Comparison of ENCODE assay signal across 8 cellular contexts in the genomic region with DNA sequence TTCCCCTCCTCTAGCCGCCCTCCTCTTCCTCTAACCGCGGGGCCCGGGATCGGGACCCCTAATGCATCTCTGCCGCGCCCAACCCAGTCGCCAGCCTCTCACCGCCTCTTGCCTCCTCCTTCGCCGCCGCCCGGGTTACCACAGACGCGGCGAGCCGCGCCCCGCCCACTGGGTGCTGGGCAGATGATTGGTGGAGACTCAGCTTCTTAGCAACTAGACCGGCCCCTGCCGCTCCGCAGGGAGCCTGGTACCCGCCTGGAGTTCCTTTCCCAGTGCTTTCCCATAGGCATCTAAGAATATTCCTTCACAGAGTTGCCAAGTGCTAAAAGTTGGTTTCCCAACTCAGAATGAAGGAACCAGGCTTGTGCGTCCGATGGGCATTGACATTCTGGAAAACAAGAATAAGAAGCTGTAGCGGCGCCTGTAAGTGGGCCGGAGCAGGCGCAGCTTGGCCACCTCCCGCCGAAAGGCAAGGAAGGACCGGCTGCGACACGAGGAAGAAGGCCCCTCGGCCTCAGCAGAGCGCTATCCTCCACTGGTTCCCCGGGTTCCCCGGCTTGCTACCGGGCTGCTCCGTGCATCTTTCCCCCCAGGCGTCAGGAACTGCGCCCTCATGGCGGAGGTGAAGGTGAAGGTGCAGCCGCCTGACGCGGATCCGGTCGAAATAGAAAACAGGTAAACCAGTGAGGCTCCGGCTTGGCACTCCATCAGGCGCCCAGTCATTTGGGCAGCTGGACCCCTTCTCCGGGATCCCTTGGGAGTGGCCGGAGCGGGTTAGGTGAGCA. TPM values are rescaled to one million over a fixed set of nuclear protein-coding genes. Genes with fewer than 3 reads are reported as not detected.
DNase-seq lines count a peak whose midpoint lies in the region; ATAC-seq and TF ChIP-seq lines count a peak whose summit lies in the region.

A gene (minus strand): TSS at position 137 of the 785 bp plus-strand sequence. CDS start 1,672 bp downstream, outside the sequence.
A gene with protein sequence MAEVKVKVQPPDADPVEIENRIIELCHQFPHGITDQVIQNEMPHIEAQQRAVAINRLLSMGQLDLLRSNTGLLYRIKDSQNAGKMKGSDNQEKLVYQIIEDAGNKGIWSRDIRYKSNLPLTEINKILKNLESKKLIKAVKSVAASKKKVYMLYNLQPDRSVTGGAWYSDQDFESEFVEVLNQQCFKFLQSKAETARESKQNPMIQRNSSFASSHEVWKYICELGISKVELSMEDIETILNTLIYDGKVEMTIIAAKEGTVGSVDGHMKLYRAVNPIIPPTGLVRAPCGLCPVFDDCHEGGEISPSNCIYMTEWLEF (plus strand): TSS at position 497 of the 785 bp plus-strand sequence. CDS start 117 bp downstream, at position 614.

- H3K9me3 ChIP-seq in neutrophil, result no peaks in the 10 kb centered on the region

- TF ChIP-seq POLR2A in NB4 (IDR thresholded peaks at IDR 0.05; ENCODE audit: extremely low read depth, insufficient read length), result peak; percentile 73

- peaks cover 6 to 17% of the 10 kb centered on the region in 2 experiments for H3K4me1 ChIP-seq in neutrophil (ENCODE audit: control insufficient read depth in 1 of 2, insufficient read depth in 1 of 2, low read depth in 1 of 2, low read length in 1 of 2)

- ATAC-seq in HG02571 (IDR thresholded peaks at IDR 0.05; ENCODE audit: unreplicated experiment), result peak; percentile 98

- TF ChIP-seq CTCF in GM06990 (IDR thresholded peaks at IDR 0.05; ENCODE audit: insufficient read depth, low read length, poor library complexity, severe bottlenecking), result no peak
- TF ChIP-seq CTCF in NB4 (IDR thresholded peaks at IDR 0.05; ENCODE audit: low read depth, low read length), result no peak
- peak; percentile 14 for TF ChIP-seq CTCF in neutrophil (IDR thresholded peaks at IDR 0.05)

- H3K27me3 ChIP-seq in GM06990 (replicated peaks; ENCODE audit: control insufficient read depth, insufficient read depth, low read length), result no peaks in the 10 kb centered on the region
- no peaks in the 10 kb centered on the region for H3K27me3 ChIP-seq in neutrophil

- H3K36me3 ChIP-seq in GM06990 (ENCODE audit: control insufficient read depth, insufficient read depth, low read length) (peaks cover 5% of the 10 kb centered on the region), neutrophil (peaks cover 13% of the 10 kb centered on the region)

- DNase-seq in GM06990 (ENCODE audit: extremely low read depth, insufficient read length) (peak; percentile 94), NB4 (ENCODE audit: low read depth) (peak; percentile 97), SK-N-DZ (ENCODE audit: low spot score) (peak; percentile 98), germinal center (ENCODE audit: low spot score) (peak; percentile 97), substantia nigra (lab: John Stamatoyannopoulos, UW) (peak; percentile 79 to 99 (median 94))
- peak; percentile 96 for DNase-seq in activated naive CD4-positive, alpha-beta T cell treated with anti-CD3 and anti-CD28 coated beads, Interleukin-2, amount 50 U/mL, for 16 hours

- H3K4me3 ChIP-seq in GM06990 (replicated peaks; ENCODE audit: low read depth, low read length) (peak within 1 kb of the TSS; percentile 93), NB4 (ENCODE audit: low read depth, low read length) (peak within 1 kb of the TSS; percentile 99), neutrophil (ENCODE audit: low read depth in 1 of 2, low read length in 1 of 2) (peak within 1 kb of the TSS; percentile 75 to 79)

- peak within 1 kb of the TSS; percentile 85 for H3K27ac ChIP-seq in neutrophil
- H3K27ac ChIP-seq in substantia nigra (ENCODE audit: low read depth, low read length, poor library complexity, severe bottlenecking), result peak within 1 kb of the TSS; percentile 91

RNA-seq across cellular contexts. Expression of the first gene that starts in this region (rescaled TPM):
- 5.4 and 6.2 TPM in 2 replicates for polyA plus RNA-seq in SK-N-DZ (2014; cell fraction: cytosol; rRNA removed)
- 5.4 and 7.7 TPM in 2 replicates for polyA plus RNA-seq in SK-N-DZ (2014; cell fraction: nucleus; rRNA removed)

RNA-seq across cellular contexts. Expression of the second gene that starts in this region (rescaled TPM):
- polyA plus RNA-seq in SK-N-DZ (2014; cell fraction: cytosol; rRNA removed), result 20.3 and 20.9 TPM in 2 replicates
- polyA plus RNA-seq in SK-N-DZ (2014; cell fraction: nucleus; rRNA removed), result 19.7 and 20.1 TPM in 2 replicates

Comparison
In these comparisons a context has a peak if more than half of its experiments do, and no peak if none do; other contexts are left out.
1. Peak in every context shown above with its lines: DNase-seq, ATAC-seq, H3K4me3 ChIP-seq and H3K27ac ChIP-seq.